Comparison of ENCODE assay signal across 10 cellular contexts in the genomic region with DNA sequence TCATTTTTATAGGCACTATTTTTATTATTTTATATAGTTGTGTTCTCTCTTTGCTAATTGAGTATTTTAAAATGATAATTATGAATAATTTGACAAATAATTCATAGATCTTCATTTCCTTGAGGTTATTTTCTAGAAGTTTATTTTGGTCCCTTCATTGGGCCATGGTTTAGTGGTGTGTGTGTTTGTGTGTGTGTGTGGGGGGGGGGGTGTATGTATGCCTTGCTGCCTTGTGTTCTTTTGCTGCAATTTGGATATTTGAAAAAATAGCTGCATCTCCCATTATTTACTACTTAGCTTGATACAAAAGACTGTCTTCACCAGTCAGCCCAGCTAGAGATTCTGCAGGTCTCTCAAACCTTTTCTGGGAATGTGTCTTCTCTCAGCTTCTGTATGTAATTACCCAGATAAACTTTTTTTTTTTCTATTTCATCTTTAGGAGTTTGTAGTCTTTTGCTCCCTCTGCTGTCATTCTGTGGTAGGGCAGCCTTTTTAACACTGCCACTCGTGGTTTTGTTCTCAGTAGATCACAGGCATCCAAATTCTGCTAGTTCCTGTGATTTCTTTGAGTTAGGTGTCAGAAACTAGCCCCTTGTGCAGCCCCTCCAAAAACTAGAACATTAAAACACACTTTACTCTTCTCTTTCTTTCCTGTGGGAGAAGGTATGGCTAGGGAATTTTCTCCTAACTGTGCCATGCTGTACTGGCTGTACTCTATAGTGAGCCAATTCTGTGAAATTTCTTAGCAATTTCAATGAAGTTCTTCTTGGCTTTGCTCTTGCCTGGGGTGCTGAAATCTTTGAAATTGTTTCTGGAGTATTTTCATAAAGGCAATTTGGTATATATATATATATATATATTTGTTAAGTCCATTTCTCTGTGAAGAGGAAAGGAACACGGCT. TPM values are rescaled to one million over a fixed set of nuclear protein-coding genes. Genes with fewer than 3 reads are reported as not detected.
DNase-seq lines count a peak whose midpoint lies in the region; ATAC-seq and TF ChIP-seq lines count a peak whose summit lies in the region.
"Not testable (repeated sequence)": the region's sequence is repeated elsewhere in the genome, so short reads cannot be mapped to it uniquely, and the experiment has no call there.
"Had no signal": no experiment of that assay in that cellular context is flagged by ENCODE, and none has a peak within 500 bp of the region (broad histone marks: within the 10 kb centered on the region; RNA-seq: fewer than 3 reads in every experiment).

No MANE protein-coding gene starts in this region.

- TF ChIP-seq EP300 in transverse colon (IDR thresholded peaks at IDR 0.05; ENCODE audit: low read depth): not testable (repeated sequence)

- not testable (repeated sequence) for H3K36me3 Mint-ChIP-seq in WTC11; endothelial cell (ENCODE audit: low read depth, unreplicated experiment)

- H3K4me3 Mint-ChIP-seq in WTC11; endothelial cell (ENCODE audit: unreplicated experiment): not testable (repeated sequence)

- H3K27me3 Mint-ChIP-seq in WTC11 (ENCODE audit: low read depth); endothelial cell (ENCODE audit: unreplicated experiment): not testable (repeated sequence)

- not testable (repeated sequence) for H3K27ac ChIP-seq in lower lobe of right lung, transverse colon

- in situ Hi-C loops in transverse colon (cut with MboI; ENCODE audit: low pct_ligation_motif_present in 1 of 4, low pct_unique_long_range_greater_than_20kb in 1 of 4, low sequenced_read_pairs in 3 of 4): loop anchor here (5.0 to 25.0 kb wide), 2 partner anchors 167 to 683 kb away; no protein-coding TSS in a partner anchor

- intact Hi-C loops in lower lobe of right lung (cut with DNase I) (loop anchor here (10.0 kb wide), 1 partner anchor 676 kb away; no protein-coding TSS in a partner anchor), transverse colon (cut with DNase I; ENCODE audit: low total_unique reads) (loop anchor here (10.0 kb wide), 1 partner anchor 676 kb away; no protein-coding TSS in a partner anchor)

- TF ChIP-seq CTCF in GM10248 (IDR thresholded peaks at IDR 0.05; ENCODE audit: control extremely low read depth, extremely low read depth, low read depth, missing control alignments) (peak; percentile 53), WTC11 (IDR thresholded peaks at IDR 0.05) (peak; percentile 53), endothelial cell (IDR thresholded peaks at IDR 0.05; ENCODE audit: unreplicated experiment) (peak; percentile 62), lower lobe of right lung (IDR thresholded peaks at IDR 0.05) (peak; percentile 48), transverse colon (IDR thresholded peaks at IDR 0.05) (peak in 4 of 5 experiments; percentile 41 to 60 (median 54))

- peaks cover 12% of the 10 kb centered on the region for H3K9me3 Mint-ChIP-seq in WTC11
- H3K9me3 Mint-ChIP-seq in endothelial cell (ENCODE audit: unreplicated experiment): not testable (repeated sequence)

- not testable (repeated sequence) for H3K36me3 ChIP-seq in lower lobe of right lung, transverse colon

- CTCF ChIA-PET in GM10248 (lab: Yijun Ruan, JAX): interaction anchor here (0.6 to 2.3 kb wide), 7 partner anchors 9 to 1065 kb away, joined by 3 to 10 read pairs (median 4); no protein-coding TSS in a partner anchor
- CTCF ChIA-PET in WTC11 (lab: Charles Lee): interaction anchor here (0.6 to 1.4 kb wide), 7 partner anchors 110 to 859 kb away, joined by 3 to 10 read pairs (median 4); no protein-coding TSS in a partner anchor

- not testable (repeated sequence) for H3K9me3 ChIP-seq in lower lobe of right lung, transverse colon

- 0 to 43% methylated on average over 2 of the region's 2 CpGs for WGBS in transverse colon (ENCODE audit: low coverage in 1 of 2), 2 donors

- H3K27me3 ChIP-seq in lower lobe of right lung (ENCODE audit: low read depth); transverse colon: not testable (repeated sequence)

- POLR2A ChIA-PET in GM10248 (lab: Yijun Ruan, JAX); WTC11 (lab: Charles Lee): not testable (repeated sequence)

- H3K4me1 ChIP-seq in lower lobe of right lung: not testable (repeated sequence)
- peaks cover 0 to 10% (median 0%) of the 10 kb centered on the region in 4 donors for H3K4me1 ChIP-seq in transverse colon

- not testable (repeated sequence) for H3K27ac Mint-ChIP-seq in WTC11; endothelial cell (ENCODE audit: unreplicated experiment)

- peaks cover 12% of the 10 kb centered on the region for H3K4me1 Mint-ChIP-seq in WTC11
- H3K4me1 Mint-ChIP-seq in endothelial cell (ENCODE audit: unreplicated experiment): not testable (repeated sequence)

- ATAC-seq in GM21619 (IDR thresholded peaks at IDR 0.05; ENCODE audit: unreplicated experiment): peak; percentile 74
- ATAC-seq in HG03521 (IDR thresholded peaks at IDR 0.05; ENCODE audit: unreplicated experiment): peak; percentile 90
- ATAC-seq in WTC11: peak; percentile 73; the same call in 1 of the 2 replicates
- ATAC-seq in lower lobe of right lung: peak; percentile 54 to 65

- TF ChIP-seq POLR2A in transverse colon (IDR thresholded peaks at IDR 0.05): not testable (repeated sequence)

- not testable (repeated sequence) for H3K4me3 ChIP-seq in lower lobe of right lung, transverse colon

- DNase-seq in GM10248 (ENCODE audit: extremely low spot score) (peak; percentile 1), NCI-H460 (ENCODE audit: extremely low read depth, low read depth) (peak; percentile 37), WTC11 (ENCODE audit: low spot score) (peak; percentile 50), endothelial cell (ENCODE audit: low spot score) (peak; percentile 68), transverse colon (peak; percentile 65)
- not testable (repeated sequence) for DNase-seq in lower lobe of right lung

RNA-seq across cellular contexts. Expression of gene UGT2B11, which starts 44.1 kb away (rescaled TPM):
- total RNA-seq in NCI-H460 (2014; rRNA removed; shearing (Covaris generic)): not detected in 2 replicates
- polyA plus RNA-seq in NCI-H460 (2014; cell fraction: nucleus; rRNA removed): not detected in 2 replicates
- total RNA-seq in WTC11 (2021) (not detected in 3 replicates), endothelial cell (ENCODE audit: unreplicated experiment) (not detected), lower lobe of right lung (not detected), transverse colon (under 1 TPM in 1 of 4 donors, not detected in 3; 0.96 TPM)
- total RNA-seq: mononuclear cell had no signal
- polyA plus RNA-seq: adipose tissue had no signal
